Comparison of ENCODE assay signal across 9 cellular contexts in the genomic region with DNA sequence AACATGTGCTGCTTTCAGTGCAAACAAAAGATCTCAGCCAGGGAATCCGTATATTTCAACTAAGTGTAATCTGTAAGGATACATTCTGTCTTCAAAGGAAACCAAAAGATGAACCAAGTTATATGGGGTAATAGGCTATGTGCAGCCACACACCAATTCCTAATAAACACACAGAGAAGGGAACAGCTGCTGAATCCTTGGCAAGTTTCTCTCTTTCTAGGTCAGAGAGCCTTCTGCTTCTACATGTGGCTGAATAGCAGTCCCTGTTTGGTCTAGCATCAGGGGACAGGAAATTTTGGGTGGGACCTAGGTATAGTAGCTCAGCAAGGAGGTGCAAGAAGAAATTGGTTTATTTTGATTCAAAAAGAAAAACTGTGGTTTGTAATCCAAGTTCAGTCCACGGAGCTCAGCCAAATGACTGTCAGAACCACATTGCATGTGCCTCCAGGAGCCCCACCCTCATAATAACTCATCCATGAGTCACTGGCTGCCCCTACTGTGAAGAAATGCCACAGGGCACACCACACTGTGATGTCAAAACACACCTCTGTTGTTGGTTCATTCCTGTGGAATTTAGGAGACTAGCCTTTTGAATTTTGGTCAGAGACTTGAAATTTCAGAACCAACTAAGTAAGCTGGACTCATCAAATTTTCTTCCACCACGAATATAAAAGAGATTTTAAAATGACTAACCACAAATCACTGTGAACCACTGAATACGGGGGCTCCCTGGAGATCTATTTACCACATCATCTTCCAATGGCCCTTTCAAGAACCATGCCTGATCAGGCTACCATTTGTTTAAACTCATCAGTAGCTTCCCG. TPM values are rescaled to one million over a fixed set of nuclear protein-coding genes. Genes with fewer than 3 reads are reported as not detected.
A peak's percentile ranks its signal among the peaks of the same experiment; 100 is the strongest.
DNase-seq lines count a peak whose midpoint lies in the region; ATAC-seq and TF ChIP-seq lines count a peak whose summit lies in the region.
"Had no signal": no experiment of that assay in that cellular context is flagged by ENCODE, and none has a peak within 500 bp of the region (broad histone marks: within the 10 kb centered on the region; RNA-seq: fewer than 3 reads in every experiment).

No MANE protein-coding gene starts in this region.

- no peak overlapping the region for H3K4me3 Mint-ChIP-seq in progenitor cell of endocrine pancreas (ENCODE audit: low read depth)
- H3K4me3 Mint-ChIP-seq: activated CD4-positive, alpha-beta memory T cell treated with anti-CD3 and anti-CD28 coated beads for 36 hours had no signal

- H3K27me3 Mint-ChIP-seq in progenitor cell of endocrine pancreas: no peaks in the 10 kb centered on the region
- H3K27me3 Mint-ChIP-seq: activated CD4-positive, alpha-beta memory T cell treated with anti-CD3 and anti-CD28 coated beads for 36 hours had no signal

- H3K9me3 Mint-ChIP-seq in progenitor cell of endocrine pancreas (ENCODE audit: low read depth): peaks cover 14% of the 10 kb centered on the region
- H3K9me3 Mint-ChIP-seq: activated CD4-positive, alpha-beta memory T cell treated with anti-CD3 and anti-CD28 coated beads for 36 hours had no signal

- H3K4me1 ChIP-seq in left ventricle myocardium inferior (peaks cover 16% of the 10 kb centered on the region), adipocyte (ENCODE audit: control insufficient read depth, insufficient read depth, low read length) (peaks cover 29% of the 10 kb centered on the region)

- no peak overlapping the region for H3K27ac ChIP-seq in left ventricle myocardium inferior (replicated peaks)

- H3K4me3 ChIP-seq in left ventricle myocardium inferior (no peak overlapping the region), adipocyte (ENCODE audit: low read length) (peak overlapping the region; percentile 58)

- H3K9ac ChIP-seq in adipocyte (ENCODE audit: low read length): no peak overlapping the region

- DNase-seq in left cardiac atrium (peak; percentile 44), left ventricle myocardium inferior (no peak), adipocyte (ENCODE audit: low read depth) (peak; percentile 93), iris pigment epithelial cell (ENCODE audit: low read depth) (peak; percentile 73), ureter (ENCODE audit: low spot score) (peak; percentile 45), progenitor cell of endocrine pancreas (ENCODE audit: low spot score, unreplicated experiment) (no peak), inferior parietal cortex (ENCODE audit: extremely low spot score) (no peak)
- DNase-seq: activated CD4-positive, alpha-beta memory T cell treated with anti-CD3 and anti-CD28 coated beads for 36 hours had no signal

- TF ChIP-seq CTCF in left ventricle myocardium inferior (IDR thresholded peaks at IDR 0.05; ENCODE audit: borderline replicate concordance) (no peak), progenitor cell of endocrine pancreas (IDR thresholded peaks at IDR 0.05; ENCODE audit: unreplicated experiment) (no peak)

- no peaks in the 10 kb centered on the region for H3K27me3 ChIP-seq in left ventricle myocardium inferior (ENCODE audit: low read depth)
- H3K27me3 ChIP-seq in adipocyte (replicated peaks; ENCODE audit: control insufficient read depth, insufficient read depth, low read length): no peaks in the 10 kb centered on the region

- H3K9me3 ChIP-seq in left ventricle myocardium inferior (replicated peaks) (no peaks in the 10 kb centered on the region), adipocyte (ENCODE audit: control insufficient read depth, low read length) (no peaks in the 10 kb centered on the region)

- H3K27ac Mint-ChIP-seq in progenitor cell of endocrine pancreas: no peak overlapping the region
- H3K27ac Mint-ChIP-seq: activated CD4-positive, alpha-beta memory T cell treated with anti-CD3 and anti-CD28 coated beads for 36 hours had no signal

- intact Hi-C loops in left cardiac atrium (cut with DNase I): no loop called here
- intact Hi-C loops in left ventricle myocardium inferior (cut with micrococcal nuclease): no loop called here

- ATAC-seq in left cardiac atrium (peak; percentile 34 to 99), HG03045 (IDR thresholded peaks at IDR 0.05; ENCODE audit: unreplicated experiment) (no peak)

- H3K36me3 ChIP-seq in left ventricle myocardium inferior: no peaks in the 10 kb centered on the region
- H3K36me3 ChIP-seq in adipocyte (ENCODE audit: control insufficient read depth, insufficient read depth, low read length, severe bottlenecking): no peaks in the 10 kb centered on the region

- H3K4me1 Mint-ChIP-seq in progenitor cell of endocrine pancreas (ENCODE audit: low read depth): peaks cover 10% of the 10 kb centered on the region

- H3K36me3 Mint-ChIP-seq in progenitor cell of endocrine pancreas (ENCODE audit: insufficient read depth): peaks cover 63% of the 10 kb centered on the region
- H3K36me3 Mint-ChIP-seq: activated CD4-positive, alpha-beta memory T cell treated with anti-CD3 and anti-CD28 coated beads for 36 hours had no signal

RNA-seq across cellular contexts. Expression of a gene that starts 21.1 kb away (rescaled TPM):
- total RNA-seq in left cardiac atrium: 1 to 10 TPM; 6.8 to 8.1 TPM
- total RNA-seq in left ventricle myocardium inferior: 9.0 TPM
- 26.4 TPM for total RNA-seq in ureter
- 42.7 and 52.2 TPM in 2 replicates for total RNA-seq in progenitor cell of endocrine pancreas

Comparison
In these comparisons a context has a peak if more than half of its experiments do, and no peak if none do; other contexts are left out.
1. DNase-seq: peak in left cardiac atrium (single experiment), adipocyte (single experiment), iris pigment epithelial cell (single experiment) and ureter (single experiment); none in left ventricle myocardium inferior (single experiment), progenitor cell of endocrine pancreas (single experiment) and inferior parietal cortex (single experiment).